ENCODE assay signal across 1 cellular context in the genomic region with DNA sequence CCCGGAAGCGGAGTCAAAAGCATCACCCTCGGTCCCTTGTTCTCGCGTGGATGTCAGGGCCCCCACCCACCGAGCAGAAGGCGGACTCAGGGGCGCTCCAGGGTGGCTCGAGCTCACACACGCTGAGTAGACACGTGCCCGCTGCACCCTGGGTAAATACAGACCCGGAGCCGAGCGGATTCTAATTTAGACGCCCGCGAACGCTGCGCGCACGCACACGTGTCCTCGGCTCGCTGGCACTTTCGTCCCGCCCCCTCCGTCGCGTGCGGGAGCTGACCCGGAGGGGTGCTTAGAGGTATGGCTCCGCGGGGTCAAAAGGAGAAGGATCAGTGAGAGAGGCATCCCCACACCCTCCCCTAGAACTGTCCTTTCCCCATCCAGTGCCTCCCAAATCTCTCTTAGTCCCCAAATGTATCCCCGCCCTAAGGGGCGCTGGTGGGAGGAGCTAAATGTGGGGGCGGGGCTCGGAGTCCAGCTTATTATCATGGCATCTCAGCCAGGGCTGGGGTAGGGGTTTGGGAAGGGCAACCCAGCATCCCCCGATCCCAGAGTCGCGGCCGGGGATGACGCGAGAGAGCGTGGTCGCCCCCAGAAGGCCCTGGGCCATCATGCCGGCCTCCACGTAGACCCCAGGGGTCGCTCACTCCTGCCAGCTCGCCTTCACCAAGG.
A peak's percentile ranks its signal among the peaks of the same experiment; 100 is the strongest.
TF ChIP-seq lines count a peak whose summit lies in the region.

No MANE protein-coding gene starts in this region.

TF ChIP-seq in WTC11, 78 proteins besides CTCF, POLR2A, EP300 and RAD21 (continued from another document):
- TF ChIP-seq, protein P1, sequence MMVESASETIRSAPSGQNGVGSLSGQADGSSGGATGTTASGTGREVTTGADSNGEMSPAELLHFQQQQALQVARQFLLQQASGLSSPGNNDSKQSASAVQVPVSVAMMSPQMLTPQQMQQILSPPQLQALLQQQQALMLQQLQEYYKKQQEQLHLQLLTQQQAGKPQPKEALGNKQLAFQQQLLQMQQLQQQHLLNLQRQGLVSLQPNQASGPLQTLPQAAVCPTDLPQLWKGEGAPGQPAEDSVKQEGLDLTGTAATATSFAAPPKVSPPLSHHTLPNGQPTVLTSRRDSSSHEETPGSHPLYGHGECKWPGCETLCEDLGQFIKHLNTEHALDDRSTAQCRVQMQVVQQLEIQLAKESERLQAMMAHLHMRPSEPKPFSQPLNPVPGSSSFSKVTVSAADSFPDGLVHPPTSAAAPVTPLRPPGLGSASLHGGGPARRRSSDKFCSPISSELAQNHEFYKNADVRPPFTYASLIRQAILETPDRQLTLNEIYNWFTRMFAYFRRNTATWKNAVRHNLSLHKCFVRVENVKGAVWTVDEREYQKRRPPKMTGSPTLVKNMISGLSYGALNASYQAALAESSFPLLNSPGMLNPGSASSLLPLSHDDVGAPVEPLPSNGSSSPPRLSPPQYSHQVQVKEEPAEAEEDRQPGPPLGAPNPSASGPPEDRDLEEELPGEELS (CRISPR knock-in tag; IDR thresholded peaks at IDR 0.05): 0 out of 2 replicates have a peak, but pooled peaks have one; percentile 17
- peak; percentile 11; the same call in 1 of the 2 replicates for TF ChIP-seq NFE2L1 (CRISPR knock-in tag; IDR thresholded peaks at IDR 0.05)
- TF ChIP-seq, protein P2, sequence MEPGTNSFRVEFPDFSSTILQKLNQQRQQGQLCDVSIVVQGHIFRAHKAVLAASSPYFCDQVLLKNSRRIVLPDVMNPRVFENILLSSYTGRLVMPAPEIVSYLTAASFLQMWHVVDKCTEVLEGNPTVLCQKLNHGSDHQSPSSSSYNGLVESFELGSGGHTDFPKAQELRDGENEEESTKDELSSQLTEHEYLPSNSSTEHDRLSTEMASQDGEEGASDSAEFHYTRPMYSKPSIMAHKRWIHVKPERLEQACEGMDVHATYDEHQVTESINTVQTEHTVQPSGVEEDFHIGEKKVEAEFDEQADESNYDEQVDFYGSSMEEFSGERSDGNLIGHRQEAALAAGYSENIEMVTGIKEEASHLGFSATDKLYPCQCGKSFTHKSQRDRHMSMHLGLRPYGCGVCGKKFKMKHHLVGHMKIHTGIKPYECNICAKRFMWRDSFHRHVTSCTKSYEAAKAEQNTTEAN (CRISPR knock-in tag; IDR thresholded peaks at IDR 0.05): peak; percentile 62; the same call in 1 of the 2 replicates
- TF ChIP-seq MYBL2 (CRISPR knock-in tag; IDR thresholded peaks at IDR 0.05): 0 out of 2 replicates have a peak, but pooled peaks have one; percentile 18
- TF ChIP-seq ZNF317 (CRISPR knock-in tag; IDR thresholded peaks at IDR 0.05; ENCODE audit: borderline replicate concordance, low read depth): no peak
- TF ChIP-seq TEAD1 (CRISPR knock-in tag; IDR thresholded peaks at IDR 0.05): no peak; the same call in 1 of the 2 replicates
- TF ChIP-seq, protein P3, sequence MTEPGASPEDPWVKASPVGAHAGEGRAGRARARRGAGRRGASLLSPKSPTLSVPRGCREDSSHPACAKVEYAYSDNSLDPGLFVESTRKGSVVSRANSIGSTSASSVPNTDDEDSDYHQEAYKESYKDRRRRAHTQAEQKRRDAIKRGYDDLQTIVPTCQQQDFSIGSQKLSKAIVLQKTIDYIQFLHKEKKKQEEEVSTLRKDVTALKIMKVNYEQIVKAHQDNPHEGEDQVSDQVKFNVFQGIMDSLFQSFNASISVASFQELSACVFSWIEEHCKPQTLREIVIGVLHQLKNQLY (CRISPR knock-in tag; IDR thresholded peaks at IDR 0.05): no peak
- no peak for TF ChIP-seq FOXK1 (CRISPR knock-in tag; IDR thresholded peaks at IDR 0.05)
- TF ChIP-seq, protein P4, sequence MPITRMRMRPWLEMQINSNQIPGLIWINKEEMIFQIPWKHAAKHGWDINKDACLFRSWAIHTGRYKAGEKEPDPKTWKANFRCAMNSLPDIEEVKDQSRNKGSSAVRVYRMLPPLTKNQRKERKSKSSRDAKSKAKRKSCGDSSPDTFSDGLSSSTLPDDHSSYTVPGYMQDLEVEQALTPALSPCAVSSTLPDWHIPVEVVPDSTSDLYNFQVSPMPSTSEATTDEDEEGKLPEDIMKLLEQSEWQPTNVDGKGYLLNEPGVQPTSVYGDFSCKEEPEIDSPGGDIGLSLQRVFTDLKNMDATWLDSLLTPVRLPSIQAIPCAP (CRISPR knock-in tag; IDR thresholded peaks at IDR 0.05): 0 out of 2 replicates have a peak, but pooled peaks have one; percentile 67
- TF ChIP-seq, protein P5, sequence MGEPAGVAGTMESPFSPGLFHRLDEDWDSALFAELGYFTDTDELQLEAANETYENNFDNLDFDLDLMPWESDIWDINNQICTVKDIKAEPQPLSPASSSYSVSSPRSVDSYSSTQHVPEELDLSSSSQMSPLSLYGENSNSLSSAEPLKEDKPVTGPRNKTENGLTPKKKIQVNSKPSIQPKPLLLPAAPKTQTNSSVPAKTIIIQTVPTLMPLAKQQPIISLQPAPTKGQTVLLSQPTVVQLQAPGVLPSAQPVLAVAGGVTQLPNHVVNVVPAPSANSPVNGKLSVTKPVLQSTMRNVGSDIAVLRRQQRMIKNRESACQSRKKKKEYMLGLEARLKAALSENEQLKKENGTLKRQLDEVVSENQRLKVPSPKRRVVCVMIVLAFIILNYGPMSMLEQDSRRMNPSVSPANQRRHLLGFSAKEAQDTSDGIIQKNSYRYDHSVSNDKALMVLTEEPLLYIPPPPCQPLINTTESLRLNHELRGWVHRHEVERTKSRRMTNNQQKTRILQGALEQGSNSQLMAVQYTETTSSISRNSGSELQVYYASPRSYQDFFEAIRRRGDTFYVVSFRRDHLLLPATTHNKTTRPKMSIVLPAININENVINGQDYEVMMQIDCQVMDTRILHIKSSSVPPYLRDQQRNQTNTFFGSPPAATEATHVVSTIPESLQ (CRISPR knock-in tag; IDR thresholded peaks at IDR 0.05): no peak
- TF ChIP-seq, protein P6, sequence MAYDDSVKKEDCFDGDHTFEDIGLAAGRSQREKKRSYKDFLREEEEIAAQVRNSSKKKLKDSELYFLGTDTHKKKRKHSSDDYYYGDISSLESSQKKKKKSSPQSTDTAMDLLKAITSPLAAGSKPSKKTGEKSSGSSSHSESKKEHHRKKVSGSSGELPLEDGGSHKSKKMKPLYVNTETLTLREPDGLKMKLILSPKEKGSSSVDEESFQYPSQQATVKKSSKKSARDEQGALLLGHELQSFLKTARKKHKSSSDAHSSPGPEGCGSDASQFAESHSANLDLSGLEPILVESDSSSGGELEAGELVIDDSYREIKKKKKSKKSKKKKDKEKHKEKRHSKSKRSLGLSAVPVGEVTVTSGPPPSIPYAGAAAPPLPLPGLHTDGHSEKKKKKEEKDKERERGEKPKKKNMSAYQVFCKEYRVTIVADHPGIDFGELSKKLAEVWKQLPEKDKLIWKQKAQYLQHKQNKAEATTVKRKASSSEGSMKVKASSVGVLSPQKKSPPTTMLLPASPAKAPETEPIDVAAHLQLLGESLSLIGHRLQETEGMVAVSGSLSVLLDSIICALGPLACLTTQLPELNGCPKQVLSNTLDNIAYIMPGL (CRISPR knock-in tag; IDR thresholded peaks at IDR 0.05): peak; percentile 16; the same call in 1 of the 2 replicates
- TF ChIP-seq, protein P7, sequence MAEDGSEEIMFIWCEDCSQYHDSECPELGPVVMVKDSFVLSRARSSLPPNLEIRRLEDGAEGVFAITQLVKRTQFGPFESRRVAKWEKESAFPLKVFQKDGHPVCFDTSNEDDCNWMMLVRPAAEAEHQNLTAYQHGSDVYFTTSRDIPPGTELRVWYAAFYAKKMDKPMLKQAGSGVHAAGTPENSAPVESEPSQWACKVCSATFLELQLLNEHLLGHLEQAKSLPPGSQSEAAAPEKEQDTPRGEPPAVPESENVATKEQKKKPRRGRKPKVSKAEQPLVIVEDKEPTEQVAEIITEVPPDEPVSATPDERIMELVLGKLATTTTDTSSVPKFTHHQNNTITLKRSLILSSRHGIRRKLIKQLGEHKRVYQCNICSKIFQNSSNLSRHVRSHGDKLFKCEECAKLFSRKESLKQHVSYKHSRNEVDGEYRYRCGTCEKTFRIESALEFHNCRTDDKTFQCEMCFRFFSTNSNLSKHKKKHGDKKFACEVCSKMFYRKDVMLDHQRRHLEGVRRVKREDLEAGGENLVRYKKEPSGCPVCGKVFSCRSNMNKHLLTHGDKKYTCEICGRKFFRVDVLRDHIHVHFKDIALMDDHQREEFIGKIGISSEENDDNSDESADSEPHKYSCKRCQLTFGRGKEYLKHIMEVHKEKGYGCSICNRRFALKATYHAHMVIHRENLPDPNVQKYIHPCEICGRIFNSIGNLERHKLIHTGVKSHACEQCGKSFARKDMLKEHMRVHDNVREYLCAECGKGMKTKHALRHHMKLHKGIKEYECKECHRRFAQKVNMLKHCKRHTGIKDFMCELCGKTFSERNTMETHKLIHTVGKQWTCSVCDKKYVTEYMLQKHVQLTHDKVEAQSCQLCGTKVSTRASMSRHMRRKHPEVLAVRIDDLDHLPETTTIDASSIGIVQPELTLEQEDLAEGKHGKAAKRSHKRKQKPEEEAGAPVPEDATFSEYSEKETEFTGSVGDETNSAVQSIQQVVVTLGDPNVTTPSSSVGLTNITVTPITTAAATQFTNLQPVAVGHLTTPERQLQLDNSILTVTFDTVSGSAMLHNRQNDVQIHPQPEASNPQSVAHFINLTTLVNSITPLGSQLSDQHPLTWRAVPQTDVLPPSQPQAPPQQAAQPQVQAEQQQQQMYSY (CRISPR knock-in tag; IDR thresholded peaks at IDR 0.05): 0 out of 2 replicates have a peak, but pooled peaks have one; percentile 16
- TF ChIP-seq, protein P8, sequence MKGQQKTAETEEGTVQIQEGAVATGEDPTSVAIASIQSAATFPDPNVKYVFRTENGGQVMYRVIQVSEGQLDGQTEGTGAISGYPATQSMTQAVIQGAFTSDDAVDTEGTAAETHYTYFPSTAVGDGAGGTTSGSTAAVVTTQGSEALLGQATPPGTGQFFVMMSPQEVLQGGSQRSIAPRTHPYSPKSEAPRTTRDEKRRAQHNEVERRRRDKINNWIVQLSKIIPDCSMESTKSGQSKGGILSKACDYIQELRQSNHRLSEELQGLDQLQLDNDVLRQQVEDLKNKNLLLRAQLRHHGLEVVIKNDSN (CRISPR knock-in tag; IDR thresholded peaks at IDR 0.05): peak; percentile 81
